20 cellular contexts compared by ENCODE assay signal in genomic region chrX:72057844-72058243, GRCh38.
"Had no signal": no experiment of that assay in that cellular context is flagged by ENCODE, and none has a peak within 500 bp of the region (broad histone marks: within the 10 kb centered on the region; RNA-seq: fewer than 3 reads in every experiment).

No MANE protein-coding gene starts in this region.

- H3K4me3 ChIP-seq: dorsolateral prefrontal cortex, lung, thyroid gland had no signal

- DNase-seq: activated CD4-positive, alpha-beta T cell treated with anti-CD3 and anti-CD28 coated beads, Interleukin-2, amount 10 ng/mL, durations not matched to agents 24 days and 14 days; activated effector memory CD4-positive, alpha-beta T cell treated with anti-CD3 and anti-CD28 coated beads, Interleukin-2, amount 50 U/mL, for 16 hours; activated naive CD8-positive, alpha-beta T cell treated with anti-CD3 and anti-CD28 coated beads, Interleukin-2, amount 10 ng/mL, durations not matched to agents 7 days and 5 days; activated T-cell treated with anti-CD3 and anti-CD28 coated beads, Interleukin-2, amount 50 U/mL, for 72 hours; caudate nucleus; dorsolateral prefrontal cortex; foreskin fibroblast; glutamatergic neuron; natural killer cell; nucleus accumbens; posterior cingulate gyrus; retina; stimulated activated CD4-positive, alpha-beta T cell treated with anti-CD3 and anti-CD28 coated beads, Interleukin-12 subunit alpha, Interleukin-12 subunit beta, amount 100 ng/mL, for 4 hours; stimulated activated CD4-positive, alpha-beta T cell treated with anti-CD3 and anti-CD28 coated beads, Interleukin-2, amount 100 ng/mL, for 24 hours; stimulated activated naive CD4-positive, alpha-beta T cell treated with Interleukin-2 at 50 U/mL for 16 hours; T-helper 9 cell; thyroid gland had no signal

- H3K36me3 ChIP-seq: thyroid gland had no signal

- H3K27ac Mint-ChIP-seq: activated CD4-positive, alpha-beta T cell treated with anti-CD3 and anti-CD28 coated beads, Interleukin-2, amount 10 ng/mL, durations not matched to agents 24 days and 14 days; activated naive CD8-positive, alpha-beta T cell treated with anti-CD3 and anti-CD28 coated beads, Interleukin-2, amount 10 ng/mL, durations not matched to agents 7 days and 5 days; activated T-cell treated with anti-CD3 and anti-CD28 coated beads, Interleukin-2, amount 50 U/mL, for 72 hours; natural killer cell had no signal

- H3K9me3 Mint-ChIP-seq: activated CD4-positive, alpha-beta T cell treated with anti-CD3 and anti-CD28 coated beads, Interleukin-2, amount 10 ng/mL, durations not matched to agents 24 days and 14 days; activated naive CD8-positive, alpha-beta T cell treated with anti-CD3 and anti-CD28 coated beads, Interleukin-2, amount 10 ng/mL, durations not matched to agents 7 days and 5 days; activated T-cell treated with anti-CD3 and anti-CD28 coated beads, Interleukin-2, amount 50 U/mL, for 72 hours; natural killer cell had no signal

- H3K4me3 Mint-ChIP-seq: activated CD4-positive, alpha-beta T cell treated with anti-CD3 and anti-CD28 coated beads, Interleukin-2, amount 10 ng/mL, durations not matched to agents 24 days and 14 days; activated naive CD8-positive, alpha-beta T cell treated with anti-CD3 and anti-CD28 coated beads, Interleukin-2, amount 10 ng/mL, durations not matched to agents 7 days and 5 days; activated T-cell treated with anti-CD3 and anti-CD28 coated beads, Interleukin-2, amount 50 U/mL, for 72 hours; brain; natural killer cell had no signal

- H3K4me1 ChIP-seq: thyroid gland had no signal

- H3K27ac ChIP-seq: dorsolateral prefrontal cortex, epithelial cell of prostate, thyroid gland had no signal

- H3K4me1 Mint-ChIP-seq: activated CD4-positive, alpha-beta T cell treated with anti-CD3 and anti-CD28 coated beads, Interleukin-2, amount 10 ng/mL, durations not matched to agents 24 days and 14 days; activated naive CD8-positive, alpha-beta T cell treated with anti-CD3 and anti-CD28 coated beads, Interleukin-2, amount 10 ng/mL, durations not matched to agents 7 days and 5 days had no signal

- H3K27me3 ChIP-seq: thyroid gland had no signal

- H3K36me3 Mint-ChIP-seq: activated naive CD8-positive, alpha-beta T cell treated with anti-CD3 and anti-CD28 coated beads, Interleukin-2, amount 10 ng/mL, durations not matched to agents 7 days and 5 days; brain; natural killer cell had no signal

- H3K9me3 ChIP-seq: thyroid gland had no signal
